ENCODE assay signal across 1 cellular context in the genomic region with DNA sequence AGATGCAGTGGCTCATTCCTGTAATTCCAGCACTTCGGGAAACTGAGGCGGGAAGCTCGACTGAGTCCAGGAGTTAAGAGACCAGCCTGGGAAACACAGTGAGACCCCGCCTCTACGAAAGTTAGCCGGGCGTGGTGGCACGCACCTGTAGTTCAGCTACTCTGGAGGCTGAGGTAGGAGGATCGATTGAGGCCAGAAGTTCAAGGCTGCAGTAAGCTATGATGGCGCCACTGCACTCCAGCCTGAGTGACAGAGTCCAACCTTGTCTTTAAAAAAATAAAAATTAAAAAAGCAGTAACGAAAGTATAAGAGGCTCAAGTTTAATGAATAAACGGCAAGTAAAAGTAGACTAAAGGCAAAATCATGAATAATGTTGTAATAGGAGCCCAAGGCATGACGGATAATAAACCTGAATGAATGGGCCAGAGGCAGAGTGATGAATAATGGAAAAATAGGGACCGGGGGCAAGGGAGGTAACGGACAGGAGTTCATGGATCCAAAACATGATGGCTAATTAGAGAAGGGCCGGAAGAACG.
TF ChIP-seq lines count a peak whose summit lies in the region.

No MANE protein-coding gene starts in this region.

TF ChIP-seq in HepG2, 621 proteins besides CTCF, POLR2A, EP300 and RAD21 (continued from another document and continues in another):
- peak; percentile 62; the same call in 1 of the 2 replicates for TF ChIP-seq DMAP1 (CRISPR knock-in tag; IDR thresholded peaks at IDR 0.05)
- TF ChIP-seq JUN (CRISPR knock-in tag; IDR thresholded peaks at IDR 0.05) = no peak
- TF ChIP-seq GATA4 (IDR thresholded peaks at IDR 0.05; ENCODE audit: borderline replicate concordance, low read depth) = 0 out of 2 replicates have a peak, but pooled peaks have one; percentile 13
- no peak for TF ChIP-seq NR1H2 (CRISPR knock-in tag; IDR thresholded peaks at IDR 0.05; ENCODE audit: borderline replicate concordance, low read depth)
- TF ChIP-seq FOSL1 (CRISPR knock-in tag; IDR thresholded peaks at IDR 0.05; ENCODE audit: borderline replicate concordance) = no peak
- no peak for TF ChIP-seq HHEX (CRISPR knock-in tag; IDR thresholded peaks at IDR 0.05)
- TF ChIP-seq ZNF709 (CRISPR knock-in tag; IDR thresholded peaks at IDR 0.05) = peak; percentile 72; the same call in 1 of the 2 replicates
- TF ChIP-seq HNF4G (IDR thresholded peaks at IDR 0.05; ENCODE audit: borderline replicate concordance, low read depth, low read length) = peak; percentile 47; the same call in 1 of the 2 replicates
- no peak for TF ChIP-seq HNF4G (CRISPR knock-in tag; IDR thresholded peaks at IDR 0.05; ENCODE audit: borderline replicate concordance, low read depth)
- TF ChIP-seq SP140L (CRISPR knock-in tag; IDR thresholded peaks at IDR 0.05; ENCODE audit: borderline replicate concordance) = 0 out of 2 replicates have a peak, but pooled peaks have one; percentile 28
- TF ChIP-seq CCDC6 (CRISPR knock-in tag; IDR thresholded peaks at IDR 0.05) = 0 out of 2 replicates have a peak, but pooled peaks have one; percentile 51
- TF ChIP-seq ISX (CRISPR knock-in tag; conservative IDR thresholded peaks at IDR 0.05) = no peak
- TF ChIP-seq HOXA3 (CRISPR knock-in tag; IDR thresholded peaks at IDR 0.05) = no peak
- no peak for TF ChIP-seq ZNF30 (CRISPR knock-in tag; IDR thresholded peaks at IDR 0.05)
- TF ChIP-seq, protein P1, sequence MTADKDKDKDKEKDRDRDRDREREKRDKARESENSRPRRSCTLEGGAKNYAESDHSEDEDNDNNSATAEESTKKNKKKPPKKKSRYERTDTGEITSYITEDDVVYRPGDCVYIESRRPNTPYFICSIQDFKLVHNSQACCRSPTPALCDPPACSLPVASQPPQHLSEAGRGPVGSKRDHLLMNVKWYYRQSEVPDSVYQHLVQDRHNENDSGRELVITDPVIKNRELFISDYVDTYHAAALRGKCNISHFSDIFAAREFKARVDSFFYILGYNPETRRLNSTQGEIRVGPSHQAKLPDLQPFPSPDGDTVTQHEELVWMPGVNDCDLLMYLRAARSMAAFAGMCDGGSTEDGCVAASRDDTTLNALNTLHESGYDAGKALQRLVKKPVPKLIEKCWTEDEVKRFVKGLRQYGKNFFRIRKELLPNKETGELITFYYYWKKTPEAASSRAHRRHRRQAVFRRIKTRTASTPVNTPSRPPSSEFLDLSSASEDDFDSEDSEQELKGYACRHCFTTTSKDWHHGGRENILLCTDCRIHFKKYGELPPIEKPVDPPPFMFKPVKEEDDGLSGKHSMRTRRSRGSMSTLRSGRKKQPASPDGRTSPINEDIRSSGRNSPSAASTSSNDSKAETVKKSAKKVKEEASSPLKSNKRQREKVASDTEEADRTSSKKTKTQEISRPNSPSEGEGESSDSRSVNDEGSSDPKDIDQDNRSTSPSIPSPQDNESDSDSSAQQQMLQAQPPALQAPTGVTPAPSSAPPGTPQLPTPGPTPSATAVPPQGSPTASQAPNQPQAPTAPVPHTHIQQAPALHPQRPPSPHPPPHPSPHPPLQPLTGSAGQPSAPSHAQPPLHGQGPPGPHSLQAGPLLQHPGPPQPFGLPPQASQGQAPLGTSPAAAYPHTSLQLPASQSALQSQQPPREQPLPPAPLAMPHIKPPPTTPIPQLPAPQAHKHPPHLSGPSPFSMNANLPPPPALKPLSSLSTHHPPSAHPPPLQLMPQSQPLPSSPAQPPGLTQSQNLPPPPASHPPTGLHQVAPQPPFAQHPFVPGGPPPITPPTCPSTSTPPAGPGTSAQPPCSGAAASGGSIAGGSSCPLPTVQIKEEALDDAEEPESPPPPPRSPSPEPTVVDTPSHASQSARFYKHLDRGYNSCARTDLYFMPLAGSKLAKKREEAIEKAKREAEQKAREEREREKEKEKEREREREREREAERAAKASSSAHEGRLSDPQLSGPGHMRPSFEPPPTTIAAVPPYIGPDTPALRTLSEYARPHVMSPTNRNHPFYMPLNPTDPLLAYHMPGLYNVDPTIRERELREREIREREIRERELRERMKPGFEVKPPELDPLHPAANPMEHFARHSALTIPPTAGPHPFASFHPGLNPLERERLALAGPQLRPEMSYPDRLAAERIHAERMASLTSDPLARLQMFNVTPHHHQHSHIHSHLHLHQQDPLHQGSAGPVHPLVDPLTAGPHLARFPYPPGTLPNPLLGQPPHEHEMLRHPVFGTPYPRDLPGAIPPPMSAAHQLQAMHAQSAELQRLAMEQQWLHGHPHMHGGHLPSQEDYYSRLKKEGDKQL (CRISPR knock-in tag; IDR thresholded peaks at IDR 0.05; ENCODE audit: low read depth) = no peak
- TF ChIP-seq, protein P2, sequence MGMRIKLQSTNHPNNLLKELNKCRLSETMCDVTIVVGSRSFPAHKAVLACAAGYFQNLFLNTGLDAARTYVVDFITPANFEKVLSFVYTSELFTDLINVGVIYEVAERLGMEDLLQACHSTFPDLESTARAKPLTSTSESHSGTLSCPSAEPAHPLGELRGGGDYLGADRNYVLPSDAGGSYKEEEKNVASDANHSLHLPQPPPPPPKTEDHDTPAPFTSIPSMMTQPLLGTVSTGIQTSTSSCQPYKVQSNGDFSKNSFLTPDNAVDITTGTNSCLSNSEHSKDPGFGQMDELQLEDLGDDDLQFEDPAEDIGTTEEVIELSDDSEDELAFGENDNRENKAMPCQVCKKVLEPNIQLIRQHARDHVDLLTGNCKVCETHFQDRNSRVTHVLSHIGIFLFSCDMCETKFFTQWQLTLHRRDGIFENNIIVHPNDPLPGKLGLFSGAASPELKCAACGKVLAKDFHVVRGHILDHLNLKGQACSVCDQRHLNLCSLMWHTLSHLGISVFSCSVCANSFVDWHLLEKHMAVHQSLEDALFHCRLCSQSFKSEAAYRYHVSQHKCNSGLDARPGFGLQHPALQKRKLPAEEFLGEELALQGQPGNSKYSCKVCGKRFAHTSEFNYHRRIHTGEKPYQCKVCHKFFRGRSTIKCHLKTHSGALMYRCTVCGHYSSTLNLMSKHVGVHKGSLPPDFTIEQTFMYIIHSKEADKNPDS (CRISPR knock-in tag; IDR thresholded peaks at IDR 0.05) = no peak
- no peak for TF ChIP-seq ATAD3A (CRISPR knock-in tag; IDR thresholded peaks at IDR 0.05)
- TF ChIP-seq, protein P3, sequence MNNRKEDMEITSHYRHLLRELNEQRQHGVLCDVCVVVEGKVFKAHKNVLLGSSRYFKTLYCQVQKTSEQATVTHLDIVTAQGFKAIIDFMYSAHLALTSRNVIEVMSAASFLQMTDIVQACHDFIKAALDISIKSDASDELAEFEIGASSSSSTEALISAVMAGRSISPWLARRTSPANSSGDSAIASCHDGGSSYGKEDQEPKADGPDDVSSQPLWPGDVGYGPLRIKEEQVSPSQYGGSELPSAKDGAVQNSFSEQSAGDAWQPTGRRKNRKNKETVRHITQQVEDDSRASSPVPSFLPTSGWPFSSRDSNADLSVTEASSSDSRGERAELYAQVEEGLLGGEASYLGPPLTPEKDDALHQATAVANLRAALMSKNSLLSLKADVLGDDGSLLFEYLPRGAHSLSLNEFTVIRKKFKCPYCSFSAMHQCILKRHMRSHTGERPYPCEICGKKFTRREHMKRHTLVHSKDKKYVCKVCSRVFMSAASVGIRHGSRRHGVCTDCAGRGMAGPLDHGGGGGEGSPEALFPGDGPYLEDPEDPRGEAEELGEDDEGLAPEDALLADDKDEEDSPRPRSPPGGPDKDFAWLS (CRISPR knock-in tag; IDR thresholded peaks at IDR 0.05; ENCODE audit: borderline replicate concordance) = no peak
- TF ChIP-seq, protein P4, sequence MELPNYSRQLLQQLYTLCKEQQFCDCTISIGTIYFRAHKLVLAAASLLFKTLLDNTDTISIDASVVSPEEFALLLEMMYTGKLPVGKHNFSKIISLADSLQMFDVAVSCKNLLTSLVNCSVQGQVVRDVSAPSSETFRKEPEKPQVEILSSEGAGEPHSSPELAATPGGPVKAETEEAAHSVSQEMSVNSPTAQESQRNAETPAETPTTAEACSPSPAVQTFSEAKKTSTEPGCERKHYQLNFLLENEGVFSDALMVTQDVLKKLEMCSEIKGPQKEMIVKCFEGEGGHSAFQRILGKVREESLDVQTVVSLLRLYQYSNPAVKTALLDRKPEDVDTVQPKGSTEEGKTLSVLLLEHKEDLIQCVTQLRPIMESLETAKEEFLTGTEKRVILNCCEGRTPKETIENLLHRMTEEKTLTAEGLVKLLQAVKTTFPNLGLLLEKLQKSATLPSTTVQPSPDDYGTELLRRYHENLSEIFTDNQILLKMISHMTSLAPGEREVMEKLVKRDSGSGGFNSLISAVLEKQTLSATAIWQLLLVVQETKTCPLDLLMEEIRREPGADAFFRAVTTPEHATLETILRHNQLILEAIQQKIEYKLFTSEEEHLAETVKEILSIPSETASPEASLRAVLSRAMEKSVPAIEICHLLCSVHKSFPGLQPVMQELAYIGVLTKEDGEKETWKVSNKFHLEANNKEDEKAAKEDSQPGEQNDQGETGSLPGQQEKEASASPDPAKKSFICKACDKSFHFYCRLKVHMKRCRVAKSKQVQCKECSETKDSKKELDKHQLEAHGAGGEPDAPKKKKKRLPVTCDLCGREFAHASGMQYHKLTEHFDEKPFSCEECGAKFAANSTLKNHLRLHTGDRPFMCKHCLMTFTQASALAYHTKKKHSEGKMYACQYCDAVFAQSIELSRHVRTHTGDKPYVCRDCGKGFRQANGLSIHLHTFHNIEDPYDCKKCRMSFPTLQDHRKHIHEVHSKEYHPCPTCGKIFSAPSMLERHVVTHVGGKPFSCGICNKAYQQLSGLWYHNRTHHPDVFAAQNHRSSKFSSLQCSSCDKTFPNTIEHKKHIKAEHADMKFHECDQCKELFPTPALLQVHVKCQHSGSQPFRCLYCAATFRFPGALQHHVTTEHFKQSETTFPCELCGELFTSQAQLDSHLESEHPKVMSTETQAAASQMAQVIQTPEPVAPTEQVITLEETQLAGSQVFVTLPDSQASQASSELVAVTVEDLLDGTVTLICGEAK (IDR thresholded peaks at IDR 0.05) = no peak
- TF ChIP-seq, protein P4 (CRISPR knock-in tag; IDR thresholded peaks at IDR 0.05) = no peak
- TF ChIP-seq SRY (CRISPR knock-in tag; IDR thresholded peaks at IDR 0.05) = no peak
- TF ChIP-seq, protein P5, sequence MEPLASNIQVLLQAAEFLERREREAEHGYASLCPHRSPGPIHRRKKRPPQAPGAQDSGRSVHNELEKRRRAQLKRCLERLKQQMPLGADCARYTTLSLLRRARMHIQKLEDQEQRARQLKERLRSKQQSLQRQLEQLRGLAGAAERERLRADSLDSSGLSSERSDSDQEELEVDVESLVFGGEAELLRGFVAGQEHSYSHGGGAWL (CRISPR knock-in tag; IDR thresholded peaks at IDR 0.05) = no peak
- no peak for TF ChIP-seq ZNF652 (CRISPR knock-in tag; IDR thresholded peaks at IDR 0.05; ENCODE audit: borderline replicate concordance, low read depth)
- TF ChIP-seq ZKSCAN8 (CRISPR knock-in tag; IDR thresholded peaks at IDR 0.05; ENCODE audit: borderline replicate concordance) = no peak; the same call in 1 of the 2 replicates
- TF ChIP-seq PHF5A (CRISPR knock-in tag; IDR thresholded peaks at IDR 0.05; ENCODE audit: low read depth, unreplicated experiment) = no peak
- TF ChIP-seq, protein P6, sequence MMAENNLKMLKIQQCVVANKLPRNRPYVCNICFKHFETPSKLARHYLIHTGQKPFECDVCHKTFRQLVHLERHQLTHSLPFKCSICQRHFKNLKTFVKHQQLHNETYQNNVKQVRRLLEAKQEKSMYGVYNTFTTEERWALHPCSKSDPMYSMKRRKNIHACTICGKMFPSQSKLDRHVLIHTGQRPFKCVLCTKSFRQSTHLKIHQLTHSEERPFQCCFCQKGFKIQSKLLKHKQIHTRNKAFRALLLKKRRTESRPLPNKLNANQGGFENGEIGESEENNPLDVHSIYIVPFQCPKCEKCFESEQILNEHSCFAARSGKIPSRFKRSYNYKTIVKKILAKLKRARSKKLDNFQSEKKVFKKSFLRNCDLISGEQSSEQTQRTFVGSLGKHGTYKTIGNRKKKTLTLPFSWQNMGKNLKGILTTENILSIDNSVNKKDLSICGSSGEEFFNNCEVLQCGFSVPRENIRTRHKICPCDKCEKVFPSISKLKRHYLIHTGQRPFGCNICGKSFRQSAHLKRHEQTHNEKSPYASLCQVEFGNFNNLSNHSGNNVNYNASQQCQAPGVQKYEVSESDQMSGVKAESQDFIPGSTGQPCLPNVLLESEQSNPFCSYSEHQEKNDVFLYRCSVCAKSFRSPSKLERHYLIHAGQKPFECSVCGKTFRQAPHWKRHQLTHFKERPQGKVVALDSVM (CRISPR knock-in tag; IDR thresholded peaks at IDR 0.05) = peak; percentile 99
- no peak for TF ChIP-seq HDAC2 (CRISPR knock-in tag; IDR thresholded peaks at IDR 0.05)
- no peak for TF ChIP-seq ZNF335 (CRISPR knock-in tag; IDR thresholded peaks at IDR 0.05)
- no peak for TF ChIP-seq PRMT3 (CRISPR knock-in tag; IDR thresholded peaks at IDR 0.05; ENCODE audit: borderline replicate concordance, low read depth)
- no peak for TF ChIP-seq ZNF317 (CRISPR knock-in tag; IDR thresholded peaks at IDR 0.05)
- TF ChIP-seq, protein P7, sequence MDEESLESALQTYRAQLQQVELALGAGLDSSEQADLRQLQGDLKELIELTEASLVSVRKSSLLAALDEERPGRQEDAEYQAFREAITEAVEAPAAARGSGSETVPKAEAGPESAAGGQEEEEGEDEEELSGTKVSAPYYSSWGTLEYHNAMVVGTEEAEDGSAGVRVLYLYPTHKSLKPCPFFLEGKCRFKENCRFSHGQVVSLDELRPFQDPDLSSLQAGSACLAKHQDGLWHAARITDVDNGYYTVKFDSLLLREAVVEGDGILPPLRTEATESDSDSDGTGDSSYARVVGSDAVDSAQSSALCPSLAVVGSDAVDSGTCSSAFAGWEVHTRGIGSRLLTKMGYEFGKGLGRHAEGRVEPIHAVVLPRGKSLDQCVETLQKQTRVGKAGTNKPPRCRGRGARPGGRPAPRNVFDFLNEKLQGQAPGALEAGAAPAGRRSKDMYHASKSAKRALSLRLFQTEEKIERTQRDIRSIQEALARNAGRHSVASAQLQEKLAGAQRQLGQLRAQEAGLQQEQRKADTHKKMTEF (CRISPR knock-in tag; IDR thresholded peaks at IDR 0.05) = no peak
